In the genomic region with DNA sequence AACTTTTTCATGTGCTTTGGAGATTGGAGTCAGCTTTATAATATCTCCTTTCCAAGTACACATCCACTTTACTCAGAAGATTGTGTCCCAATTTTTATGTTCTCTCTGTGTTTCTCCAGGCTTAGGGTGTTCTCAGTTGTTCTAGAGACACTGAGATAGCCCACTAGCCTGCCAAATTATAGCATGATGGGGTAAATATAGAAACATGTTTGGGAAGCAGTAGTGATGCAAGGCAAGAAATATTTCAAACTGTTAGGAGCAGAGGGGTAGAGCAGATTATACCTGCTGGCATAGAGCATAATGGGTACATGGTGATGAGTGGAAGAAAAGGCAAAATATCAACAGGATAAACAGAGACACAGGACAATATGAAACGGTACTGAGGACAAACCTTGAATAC, we compare ENCODE assay signal across 27 cellular contexts.
"Had no signal": no experiment of that assay in that cellular context is flagged by ENCODE, and none has a peak within 500 bp of the region (broad histone marks: within the 10 kb centered on the region; RNA-seq: fewer than 3 reads in every experiment).

No MANE protein-coding gene starts in this region.

- H3K27me3 Mint-ChIP-seq: activated naive CD4-positive, alpha-beta T cell treated with anti-CD3 and anti-CD28 coated beads, Interleukin-2, amount 50 U/mL, for 24 hours; activated naive CD8-positive, alpha-beta T cell treated with anti-CD3 and anti-CD28 coated beads, Interleukin-2, amount 50 U/mL, for 24 hours; activated T-cell treated with anti-CD3 and anti-CD28 coated beads, Interleukin-2, amount 50 U/mL, for 24 hours; natural killer cell treated with Interleukin-12 subunit alpha and Interleukin-12 subunit beta and Interleukin-15 and Interleukin-18, amount 100 ng/mL, for 72 hours; T-helper 17 cell had no signal

- ATAC-seq: activated CD4-positive, CD25-positive, alpha-beta regulatory T cell treated with anti-CD3 and anti-CD28 coated beads, Interleukin-2, amount 50 U/mL, for 24 hours; activated naive CD8-positive, alpha-beta T cell treated with anti-CD3 and anti-CD28 coated beads, Interleukin-2, amount 50 U/mL, for 24 hours; esophagus mucosa; left colon; lower lobe of right lung; natural killer cell treated with Interleukin-12 subunit alpha and Interleukin-12 subunit beta and Interleukin-15 and Interleukin-18, amount 100 ng/mL, for 72 hours; T-helper 17 cell had no signal

- H3K4me3 ChIP-seq: lower lobe of right lung, suprapubic skin, tibial nerve had no signal

- H3K9me3 Mint-ChIP-seq: activated naive CD4-positive, alpha-beta T cell treated with anti-CD3 and anti-CD28 coated beads, Interleukin-2, amount 50 U/mL, for 24 hours; activated naive CD8-positive, alpha-beta T cell treated with anti-CD3 and anti-CD28 coated beads, Interleukin-2, amount 50 U/mL, for 24 hours; activated T-cell treated with anti-CD3 and anti-CD28 coated beads, Interleukin-2, amount 50 U/mL, for 24 hours; activated T-helper 2 cell treated with anti-CD3 and anti-CD28 coated beads, Interferon-gamma antibody, Interleukin-2, Interleukin-4, amounts not matched to agents 10 μg/mL and 5 μg/mL and 100 μg/mL, durations not matched to agents 14 hours and 24 hours and 36 hours; endodermal cell; natural killer cell treated with Interleukin-12 subunit alpha and Interleukin-12 subunit beta and Interleukin-15 and Interleukin-18, amount 100 ng/mL, for 72 hours had no signal

- H3K27ac Mint-ChIP-seq: activated naive CD4-positive, alpha-beta T cell treated with anti-CD3 and anti-CD28 coated beads, Interleukin-2, amount 50 U/mL, for 24 hours; activated naive CD8-positive, alpha-beta T cell treated with anti-CD3 and anti-CD28 coated beads, Interleukin-2, amount 50 U/mL, for 24 hours; activated T-cell treated with anti-CD3 and anti-CD28 coated beads, Interleukin-2, amount 50 U/mL, for 24 hours; activated T-helper 2 cell treated with anti-CD3 and anti-CD28 coated beads, Interferon-gamma antibody, Interleukin-2, Interleukin-4, amounts not matched to agents 10 μg/mL and 5 μg/mL and 100 μg/mL, durations not matched to agents 14 hours and 24 hours and 36 hours; endodermal cell; T-helper 17 cell had no signal

- H3K4me1 Mint-ChIP-seq: endodermal cell had no signal

- H3K9me3 ChIP-seq: lower lobe of right lung, suprapubic skin, tibial nerve had no signal

- H3K4me3 Mint-ChIP-seq: activated naive CD4-positive, alpha-beta T cell treated with anti-CD3 and anti-CD28 coated beads, Interleukin-2, amount 50 U/mL, for 24 hours; activated naive CD8-positive, alpha-beta T cell treated with anti-CD3 and anti-CD28 coated beads, Interleukin-2, amount 50 U/mL, for 24 hours; activated T-cell treated with anti-CD3 and anti-CD28 coated beads, Interleukin-2, amount 50 U/mL, for 24 hours; endodermal cell; natural killer cell treated with Interleukin-12 subunit alpha and Interleukin-12 subunit beta and Interleukin-15 and Interleukin-18, amount 100 ng/mL, for 72 hours; T-helper 17 cell had no signal

- H3K36me3 ChIP-seq: WERI-Rb-1 had no signal

- DNase-seq: activated CD4-positive, alpha-beta T cell treated with anti-CD3 and anti-CD28 coated beads for 48 hours; activated CD4-positive, alpha-beta T cell treated with anti-CD3 and anti-CD28 coated beads, Interleukin-2, amount 50 U/mL, for 48 hours; activated CD8-positive, alpha-beta memory T cell treated with anti-CD3 and anti-CD28 coated beads, Interleukin-2, amount 50 U/mL, for 4 hours; activated naive CD8-positive, alpha-beta T cell treated with anti-CD3 and anti-CD28 coated beads, Interleukin-2, amount 50 U/mL, for 24 hours; activated T-cell treated with anti-CD3 and anti-CD28 coated beads, Interleukin-2, amount 50 U/mL, for 24 hours; amygdala; central memory CD4-positive, alpha-beta T cell; endodermal cell; foreskin melanocyte; left colon; lower lobe of right lung; mesenchymal stem cell; right cardiac atrium; stimulated activated CD4-positive, alpha-beta T cell treated with anti-CD3 and anti-CD28 coated beads, Interleukin-15, amount 100 ng/mL, for 24 hours; stimulated activated CD4-positive, alpha-beta T cell treated with anti-CD3 and anti-CD28 coated beads, Interleukin-2, amount 100 ng/mL, for 24 hours; stimulated activated naive CD4-positive, alpha-beta T cell; T-helper 17 cell; T1000; WERI-Rb-1 had no signal

- H3K27me3 ChIP-seq: tibial nerve had no signal

- FAIRE-seq: keratinocyte had no signal

- H3K27ac ChIP-seq: lower lobe of right lung, suprapubic skin, tibial nerve, WERI-Rb-1 had no signal
